ENCODE assay signal across 8 cellular contexts in the genomic region with DNA sequence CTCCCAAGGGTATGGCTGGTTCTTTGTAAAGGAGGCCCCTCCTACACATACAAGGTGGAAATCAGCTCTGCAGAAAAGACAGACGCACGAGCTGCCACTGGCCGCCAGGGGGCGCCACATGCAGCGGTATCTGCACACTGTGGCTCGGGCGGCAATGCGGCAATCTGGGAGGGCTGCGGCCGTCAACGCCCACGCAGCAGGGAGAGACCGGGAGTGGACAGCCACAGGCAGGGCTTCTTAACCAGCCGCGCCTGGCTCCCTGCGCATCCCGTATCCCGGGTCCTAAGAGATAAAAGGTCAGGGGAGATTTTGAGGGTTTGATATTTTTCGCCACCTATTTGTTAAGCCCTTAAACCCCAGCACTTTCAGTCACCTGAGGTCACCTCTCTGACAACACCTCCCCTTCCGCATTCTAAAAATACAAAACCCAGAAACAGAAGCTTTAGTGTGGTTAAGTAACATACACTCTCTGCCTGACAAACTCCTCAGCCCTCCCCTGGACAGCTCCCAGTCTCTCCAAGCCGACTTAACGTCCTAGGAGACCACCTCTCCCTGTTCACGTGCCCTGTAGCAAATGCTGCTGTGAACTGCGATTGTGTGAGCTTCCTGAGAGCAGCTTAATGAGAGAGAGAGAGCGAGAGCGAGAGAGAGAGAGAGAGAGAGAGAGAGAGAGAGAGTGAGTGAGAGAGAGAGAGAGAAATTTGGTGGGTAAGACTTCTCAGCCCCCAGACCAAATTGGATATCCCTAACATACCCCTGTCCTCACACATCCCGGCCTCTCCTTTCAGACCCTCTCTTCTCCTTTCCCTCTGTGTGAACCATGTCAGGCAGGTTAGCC. TPM values are rescaled to one million over a fixed set of nuclear protein-coding genes. Genes with fewer than 3 reads are reported as not detected.
A peak's percentile ranks its signal among the peaks of the same experiment; 100 is the strongest.
DNase-seq lines count a peak whose midpoint lies in the region; ATAC-seq and TF ChIP-seq lines count a peak whose summit lies in the region.

No MANE protein-coding gene starts in this region.

- no peak overlapping the region for H3K27ac ChIP-seq in RWPE2 (ENCODE audit: poor library complexity, severe bottlenecking)
- H3K27ac ChIP-seq in neutrophil, result peak overlapping the region; percentile 29
- no peak overlapping the region for H3K27ac ChIP-seq in testis

- peak; percentile 77 for DNase-seq in H4 (ENCODE audit: low spot score)
- DNase-seq in LHCN-M2 (ENCODE audit: low read depth), result peak; percentile 49
- DNase-seq in RWPE2 (ENCODE audit: low spot score), result no peak
- peak; percentile 96 for DNase-seq in activated effector memory CD4-positive, alpha-beta T cell treated with anti-CD3 and anti-CD28 coated beads, Interleukin-2, amount 50 U/mL, for 16 hours
- DNase-seq in foreskin fibroblast, result peak; percentile 67 to 93
- DNase-seq in testis, result peak; percentile 94

- H3K4me1 ChIP-seq in ES-I3 (ENCODE audit: insufficient read depth, low read length) (peaks cover 5% of the 10 kb centered on the region; the same call in 1 of the 2 replicates), RWPE2 (ENCODE audit: insufficient read depth, poor library complexity, severe bottlenecking) (no peaks in the 10 kb centered on the region), neutrophil (ENCODE audit: control insufficient read depth in 1 of 2, insufficient read depth in 1 of 2, low read depth in 1 of 2, low read length in 1 of 2) (peaks cover 7 to 17% of the 10 kb centered on the region in 2 experiments), testis (peaks cover 4% of the 10 kb centered on the region)

- ATAC-seq in RWPE2 (ENCODE audit: low read depth), result peak; percentile 78

- intact Hi-C loops in testis (cut with DNase I; ENCODE audit: low total_unique reads), result no loop called here

- peak overlapping the region; percentile 52; the same call in 1 of the 2 replicates for H3K9ac ChIP-seq in ES-I3 (ENCODE audit: low read depth, low read length)

- H3K4me3 ChIP-seq in RWPE2 (ENCODE audit: severe bottlenecking), result no peak overlapping the region
- no peak overlapping the region for H3K4me3 ChIP-seq in foreskin fibroblast (ENCODE audit: low read depth in 1 of 2, low read length in 2 of 2)
- peak overlapping the region; percentile 40 to 56 for H3K4me3 ChIP-seq in neutrophil (ENCODE audit: low read depth in 1 of 2, low read length in 1 of 2)
- no peak overlapping the region for H3K4me3 ChIP-seq in testis

- TF ChIP-seq CTCF in RWPE2 (IDR thresholded peaks at IDR 0.05; ENCODE audit: poor library complexity, severe bottlenecking) (peak; percentile 88), foreskin fibroblast (IDR thresholded peaks at IDR 0.05; ENCODE audit: low read depth, low read length) (peak; percentile 90), neutrophil (IDR thresholded peaks at IDR 0.05) (peak; percentile 87), testis (IDR thresholded peaks at IDR 0.05) (peak; percentile 91 to 99 (median 96))

- H3K9me3 ChIP-seq in ES-I3 (ENCODE audit: control insufficient read depth, insufficient read depth, low read length) (no peaks in the 10 kb centered on the region), RWPE2 (ENCODE audit: severe bottlenecking) (no peaks in the 10 kb centered on the region), neutrophil (no peaks in the 10 kb centered on the region), testis (no peaks in the 10 kb centered on the region)

- H3K27me3 ChIP-seq in RWPE2 (ENCODE audit: insufficient read depth, poor library complexity, severe bottlenecking) (peaks cover 30% of the 10 kb centered on the region), neutrophil (peaks cover 64% of the 10 kb centered on the region), testis (no peaks in the 10 kb centered on the region)

- H3K36me3 ChIP-seq in ES-I3 (ENCODE audit: insufficient read depth, low read length) (no peaks in the 10 kb centered on the region), RWPE2 (ENCODE audit: low read depth) (no peaks in the 10 kb centered on the region), neutrophil (no peaks in the 10 kb centered on the region), testis (ENCODE audit: low read depth, missing control alignments) (no peaks in the 10 kb centered on the region)

- TF ChIP-seq POLR2A in testis (IDR thresholded peaks at IDR 0.05), result no peak

- 4% methylated on average over 22 to 25 of the region's 27 CpGs for WGBS in testis, 2 donors

RNA-seq across cellular contexts. Expression of a gene that starts 13.5 kb away (rescaled TPM):
- total RNA-seq in H4 (2014; rRNA removed; shearing (Covaris generic)), result 0.06 and 0.52 TPM in 2 replicates
- total RNA-seq in LHCN-M2 (2014; rRNA removed) (not detected in 2 replicates), testis (1 to 10 TPM; 6.1 TPM)
- polyA plus RNA-seq in LHCN-M2 (2012), result not detected
- polyA plus RNA-seq in testis (ENCODE audit: insufficient read depth, low read depth, low replicate concordance), result 3.7 TPM

RNA-seq across cellular contexts. Expression of a gene that starts 55.1 kb away (rescaled TPM):
- not detected in 2 replicates for total RNA-seq in H4 (2014; rRNA removed; shearing (Covaris generic))
- total RNA-seq in LHCN-M2 (2014; rRNA removed) (not detected in 2 replicates), testis (1 to 10 TPM; 3.4 to 6.7 TPM)
- not detected for polyA plus RNA-seq in LHCN-M2 (2012)
- polyA plus RNA-seq in testis (ENCODE audit: insufficient read depth, low read depth, low replicate concordance), result 1.3 TPM

Comparison
In these comparisons a context has a peak if more than half of its experiments do, and no peak if none do; other contexts are left out.
1. H3K4me3 ChIP-seq: peak in neutrophil (2 of 2); none in RWPE2 (single experiment), foreskin fibroblast (0 of 2) and testis (0 of 2).
2. Peak in every context shown above with its lines, with median percentiles within 50 percentile points of each other: CTCF ChIP-seq.